In genomic region chr3:155391104-155391503, GRCh38 we compare ENCODE assay signal across 15 cellular contexts.
A peak's percentile ranks its signal among the peaks of the same experiment; 100 is the strongest.
DNase-seq lines count a peak whose midpoint lies in the region; ATAC-seq and TF ChIP-seq lines count a peak whose summit lies in the region.
"Had no signal": no experiment of that assay in that cellular context is flagged by ENCODE, and none has a peak within 500 bp of the region (broad histone marks: within the 10 kb centered on the region; RNA-seq: fewer than 3 reads in every experiment).

No MANE protein-coding gene starts in this region.

- peak; percentile 87 for DNase-seq in EH (ENCODE audit: low read depth)
- no peak for DNase-seq in sigmoid colon
- no peak for DNase-seq in NCI-H1930 (lab: John Stamatoyannopoulos, UW)
- DNase-seq in DMS79 (lab: John Stamatoyannopoulos, UW) = no peak
- DNase-seq: activated effector memory CD4-positive, alpha-beta T cell treated with anti-CD3 and anti-CD28 coated beads, Interleukin-2, amount 50 U/mL, for 16 hours; CD8-positive, alpha-beta memory T cell; effector CD4-positive, alpha-beta T cell; NCI-H1092 treated with DMSO at 0.1 percent for 48 hours; NCI-H2227 treated with DMSO at 0.1 percent for 48 hours had no signal

- TF ChIP-seq CTCF in gastroesophageal sphincter (IDR thresholded peaks at IDR 0.05) = no peak
- no peak for TF ChIP-seq CTCF in sigmoid colon (IDR thresholded peaks at IDR 0.05)

- no peak overlapping the region for H3K4me3 ChIP-seq in gastroesophageal sphincter
- no peak overlapping the region for H3K4me3 ChIP-seq in sigmoid colon
- H3K4me3 ChIP-seq: prostate gland had no signal

- H3K27ac ChIP-seq in gastroesophageal sphincter (peak overlapping the region in 2 of 4 donors; percentile 18 to 32), sigmoid colon (peak overlapping the region in 3 of 4 donors; percentile 8 to 37 (median 10))
- H3K27ac ChIP-seq: brain microvascular endothelial cell, prostate gland had no signal

- no peaks in the 10 kb centered on the region for H3K36me3 ChIP-seq in gastroesophageal sphincter
- H3K36me3 ChIP-seq in sigmoid colon = no peaks in the 10 kb centered on the region
- H3K36me3 ChIP-seq: brain microvascular endothelial cell, prostate gland had no signal

- H3K4me1 ChIP-seq in gastroesophageal sphincter (peaks cover 0 to 8% (median 5%) of the 10 kb centered on the region in 3 donors), sigmoid colon (peaks cover 0 to 11% (median 3%) of the 10 kb centered on the region in 4 donors)
- H3K4me1 ChIP-seq: prostate gland had no signal

- H3K27me3 ChIP-seq in gastroesophageal sphincter (no peaks in the 10 kb centered on the region), sigmoid colon (no peaks in the 10 kb centered on the region)
- H3K27me3 ChIP-seq: brain microvascular endothelial cell had no signal

- H3K9me3 ChIP-seq in gastroesophageal sphincter (no peaks in the 10 kb centered on the region), sigmoid colon (peaks cover 0 to 3% (median 0%) of the 10 kb centered on the region in 4 donors)
- H3K9me3 ChIP-seq: prostate gland had no signal

- TF ChIP-seq EP300 in gastroesophageal sphincter (IDR thresholded peaks at IDR 0.05) (no peak), sigmoid colon (IDR thresholded peaks at IDR 0.05) (no peak)

- TF ChIP-seq POLR2A in gastroesophageal sphincter (IDR thresholded peaks at IDR 0.05) (no peak), sigmoid colon (IDR thresholded peaks at IDR 0.05) (no peak)

- intact Hi-C loops in sigmoid colon (cut with DNase I) = no loop called here

- WGBS in gastroesophageal sphincter (ENCODE audit: low coverage in 1 of 2), 2 donors = 30 to 34% methylated on average over 1 to 2 of the region's 2 CpGs
- WGBS in sigmoid colon, 2 donors = 78 to 89% methylated on average over 2 of the region's 2 CpGs

- ATAC-seq in SK-N-SH treated with all-trans-retinoic acid at 6 μM for 48 hours = peak; percentile 88
- peak; percentile 85 for ATAC-seq in gastroesophageal sphincter
- ATAC-seq in GM19035 (IDR thresholded peaks at IDR 0.05; ENCODE audit: unreplicated experiment) = no peak
- ATAC-seq in HG03139 (IDR thresholded peaks at IDR 0.05; ENCODE audit: unreplicated experiment) = no peak

TF ChIP-seq in SK-N-SH treated with all-trans-retinoic acid at 6 μM for 48 hours, 23 proteins besides CTCF, POLR2A, EP300 and RAD21:
- TF ChIP-seq ISL1 (CRISPR knock-in tag; IDR thresholded peaks at IDR 0.05) (peak; percentile 85), POU6F1 (CRISPR knock-in tag; IDR thresholded peaks at IDR 0.05; ENCODE audit: borderline replicate concordance, low read depth) (no peak), CSDC2 (CRISPR knock-in tag; IDR thresholded peaks at IDR 0.05) (no peak), CREB5 (CRISPR knock-in tag; IDR thresholded peaks at IDR 0.05; ENCODE audit: low read depth) (0 out of 2 replicates have a peak, but pooled peaks have one; percentile 63), CSRNP3 (CRISPR knock-in tag; IDR thresholded peaks at IDR 0.05) (0 out of 2 replicates have a peak, but pooled peaks have one; percentile 46), TOX (CRISPR knock-in tag; IDR thresholded peaks at IDR 0.05; ENCODE audit: borderline replicate concordance) (peak; percentile 68; the same call in 1 of the 2 replicates), SNAI2 (CRISPR knock-in tag; IDR thresholded peaks at IDR 0.05) (peak; percentile 87), ARNTL (CRISPR knock-in tag; IDR thresholded peaks at IDR 0.05; ENCODE audit: borderline replicate concordance, low read depth) (no peak), TCF4 (CRISPR knock-in tag; IDR thresholded peaks at IDR 0.05; ENCODE audit: borderline replicate concordance) (peak; percentile 93)

Comparison
In these comparisons a context has a peak if more than half of its experiments do, and no peak if none do; other contexts are left out.
1. ATAC-seq: peak in SK-N-SH treated with all-trans-retinoic acid at 6 μM for 48 hours (single experiment) and gastroesophageal sphincter (single experiment); none in GM19035 (single experiment) and HG03139 (single experiment).